In genomic region chr17:42632949-42633444, GRCh38 we compare ENCODE assay signal across 1 cellular context.
TF ChIP-seq lines count a peak whose summit lies in the region.

No MANE protein-coding gene starts in this region.

TF ChIP-seq in HepG2, 621 proteins besides CTCF, POLR2A, EP300 and RAD21:
- TF ChIP-seq TP53 (CRISPR knock-in tag; conservative IDR thresholded peaks at IDR 0.05) (no peak), ZSCAN31 (CRISPR knock-in tag; IDR thresholded peaks at IDR 0.05; ENCODE audit: low read depth) (no peak), ZNF674 (CRISPR knock-in tag; IDR thresholded peaks at IDR 0.05; ENCODE audit: low read depth) (no peak), ZNF644 (CRISPR knock-in tag; IDR thresholded peaks at IDR 0.05; ENCODE audit: low read depth) (no peak), ZNF691 (CRISPR knock-in tag; IDR thresholded peaks at IDR 0.05; ENCODE audit: borderline replicate concordance, low read depth) (no peak), ATAD3A (CRISPR knock-in tag; IDR thresholded peaks at IDR 0.05) (no peak), ZNF180 (CRISPR knock-in tag; IDR thresholded peaks at IDR 0.05; ENCODE audit: borderline replicate concordance, low read depth) (no peak), KMT2B (CRISPR knock-in tag; IDR thresholded peaks at IDR 0.05) (no peak), FOSL2 (CRISPR knock-in tag; IDR thresholded peaks at IDR 0.05) (no peak), RORA (CRISPR knock-in tag; IDR thresholded peaks at IDR 0.05) (no peak), ISX (CRISPR knock-in tag; conservative IDR thresholded peaks at IDR 0.05) (no peak), THAP9 (CRISPR knock-in tag; IDR thresholded peaks at IDR 0.05; ENCODE audit: borderline replicate concordance) (no peak), CREM (IDR thresholded peaks at IDR 0.05) (no peak), CREM (CRISPR knock-in tag; IDR thresholded peaks at IDR 0.05) (no peak), UBTF (CRISPR knock-in tag; IDR thresholded peaks at IDR 0.05) (no peak), PITX1 (CRISPR knock-in tag; IDR thresholded peaks at IDR 0.05) (no peak), MTF2 (CRISPR knock-in tag; IDR thresholded peaks at IDR 0.05; ENCODE audit: borderline replicate concordance) (no peak), TERF1 (CRISPR knock-in tag; IDR thresholded peaks at IDR 0.05) (no peak), MATR3 (CRISPR knock-in tag; IDR thresholded peaks at IDR 0.05) (no peak), ZNF546 (CRISPR knock-in tag; conservative IDR thresholded peaks at IDR 0.05) (no peak)
